In genomic region chr7:34184466-34184865, GRCh38 we compare ENCODE assay signal across 21 cellular contexts.
DNase-seq lines count a peak whose midpoint lies in the region; ATAC-seq, FAIRE-seq and TF ChIP-seq lines count a peak whose summit lies in the region.
"Had no signal": no experiment of that assay in that cellular context is flagged by ENCODE, and none has a peak within 500 bp of the region (broad histone marks: within the 10 kb centered on the region; RNA-seq: fewer than 3 reads in every experiment).

No MANE protein-coding gene starts in this region.

- no peak overlapping the region for H3K23ac ChIP-seq in IMR-90 (ENCODE audit: low read depth, low read length)
- H3K23ac ChIP-seq in mesendoderm (ENCODE audit: low read length) = no peak overlapping the region

- no peaks in the 10 kb centered on the region for H3K79me2 ChIP-seq in mesendoderm (ENCODE audit: control insufficient read depth, insufficient read depth, low read length)

- no peak overlapping the region for H2AK5ac ChIP-seq in IMR-90 (ENCODE audit: low read depth, low read length)
- H2AK5ac ChIP-seq in mesendoderm (ENCODE audit: low read length) = no peak overlapping the region

- no peak overlapping the region for H2BK5ac ChIP-seq in IMR-90 (ENCODE audit: low read depth, low read length, poor library complexity, severe bottlenecking)
- H2BK5ac ChIP-seq in mesendoderm (ENCODE audit: low read length) = no peak overlapping the region

- H4K91ac ChIP-seq in IMR-90 (ENCODE audit: insufficient read depth, low read depth, low read length) = no peak overlapping the region

- intact Hi-C loops in IMR-90 (cut with micrococcal nuclease) = no loop called here

- POLR2A ChIA-PET in IMR-90 (lab: Charles Lee; ENCODE audit: unreplicated experiment) = no interaction called here

- H2AFZ ChIP-seq in IMR-90 (replicated peaks; ENCODE audit: low read length, poor library complexity) = no peak overlapping the region

- TF ChIP-seq RAD21 in IMR-90 (IDR thresholded peaks at IDR 0.05; ENCODE audit: low read length) = no peak

- H2BK120ac ChIP-seq in IMR-90 (ENCODE audit: low read depth, low read length) = no peak overlapping the region
- H2BK120ac ChIP-seq in mesendoderm (ENCODE audit: low read depth, low read length) = no peak overlapping the region

- no peak overlapping the region for H3K14ac ChIP-seq in IMR-90 (replicated peaks; ENCODE audit: low read depth, low read length)

- ATAC-seq in IMR-90 (ENCODE audit: low read depth) = peak; percentile 75
- ATAC-seq: GM12878; naive thymus-derived CD8-positive, alpha-beta T cell had no signal

- H4K5ac ChIP-seq in IMR-90 (ENCODE audit: low read depth, low read length) (no peak overlapping the region), mesendoderm (ENCODE audit: low read length) (no peak overlapping the region)

- FAIRE-seq in bronchial epithelial cell (lab: Jason Lieb, UNC) = no peak
- FAIRE-seq: GM12878 had no signal

- H4K20me1 ChIP-seq in IMR-90 (ENCODE audit: insufficient read depth, low read length) = no peaks in the 10 kb centered on the region

- no peak overlapping the region for H3K56ac ChIP-seq in IMR-90 (ENCODE audit: extremely low read depth, insufficient read depth, low read length)
- H3K56ac ChIP-seq in mesendoderm (ENCODE audit: low read length) = no peak overlapping the region

- H3K4me1 ChIP-seq in IMR-90 (ENCODE audit: control insufficient read depth, insufficient read depth, low read length) (peaks cover 3% of the 10 kb centered on the region; the same call in 1 of the 2 replicates), mesendoderm (ENCODE audit: control insufficient read depth, low read depth, low read length) (peaks cover 7% of the 10 kb centered on the region)
- H3K4me1 ChIP-seq: ascending aorta, colonic mucosa, transverse colon had no signal

- TF ChIP-seq CTCF in IMR-90 (conservative IDR thresholded peaks at IDR 0.05; ENCODE audit: low read depth, low read length) = 0 out of 2 replicates have a peak, but pooled peaks have one; percentile 14
- no peak for TF ChIP-seq CTCF in bronchial epithelial cell (IDR thresholded peaks at IDR 0.05; ENCODE audit: insufficient read depth, low read length, severe bottlenecking)

- no peaks in the 10 kb centered on the region for H3K79me1 ChIP-seq in IMR-90 (ENCODE audit: low read depth in 1 of 2, low read length in 2 of 2)
- H3K79me1 ChIP-seq in mesendoderm (ENCODE audit: low read length) = no peaks in the 10 kb centered on the region

- H2BK15ac ChIP-seq in IMR-90 (ENCODE audit: low read depth, low read length) = no peak overlapping the region
- no peak overlapping the region for H2BK15ac ChIP-seq in mesendoderm (replicated peaks; ENCODE audit: low read depth)

- H3K4ac ChIP-seq in IMR-90 (ENCODE audit: low read depth, low read length) (no peak overlapping the region), mesendoderm (ENCODE audit: low read depth, low read length) (no peak overlapping the region)

- no peaks in the 10 kb centered on the region for H3K9me3 ChIP-seq in IMR-90 (ENCODE audit: control insufficient read depth, insufficient read depth, low read length)
- H3K9me3 ChIP-seq: ascending aorta, colonic mucosa, transverse colon had no signal

- TF ChIP-seq POLR2A in IMR-90 (IDR thresholded peaks at IDR 0.05; ENCODE audit: low read depth, low read length) = no peak

- H3K4me3 ChIP-seq in IMR-90 (ENCODE audit: insufficient read depth, low read depth, low read length) (no peak overlapping the region), bronchial epithelial cell (ENCODE audit: low read depth, low read length) (no peak overlapping the region), mesendoderm (ENCODE audit: low read length) (no peak overlapping the region)
- H3K4me3 ChIP-seq: ascending aorta, colonic mucosa, GM12878, transverse colon had no signal

- H3K27ac ChIP-seq in IMR-90 (ENCODE audit: insufficient read depth, low read length) (no peak overlapping the region), mesendoderm (ENCODE audit: low read depth, low read length) (no peak overlapping the region)
- H3K27ac ChIP-seq: ascending aorta, colonic mucosa, transverse colon had no signal

- no peak overlapping the region for H2AK9ac ChIP-seq in IMR-90 (replicated peaks; ENCODE audit: low read depth, low read length, poor library complexity)

- H4K8ac ChIP-seq in IMR-90 (ENCODE audit: low read depth in 2 of 2, low read length in 2 of 2) (no peak overlapping the region), mesendoderm (ENCODE audit: low read depth, low read length) (no peak overlapping the region)

- CTCF ChIA-PET in IMR-90 (lab: Yijun Ruan, JAX) = interaction anchor here (0.5 kb wide), 1 partner anchor 743 kb away, joined by 5 read pairs; no protein-coding TSS in a partner anchor

- H3K27me3 ChIP-seq in IMR-90 (ENCODE audit: control insufficient read depth, insufficient read depth, low read length) (no peaks in the 10 kb centered on the region; the same call in 1 of the 2 replicates), bronchial epithelial cell (ENCODE audit: control insufficient read depth, insufficient read depth, low read length) (no peaks in the 10 kb centered on the region), mesendoderm (ENCODE audit: insufficient read depth, low read length, poor library complexity) (no peaks in the 10 kb centered on the region)
- H3K27me3 ChIP-seq: ascending aorta, colonic mucosa, transverse colon had no signal

- H3K36me3 ChIP-seq in IMR-90 (ENCODE audit: control insufficient read depth, insufficient read depth, low read length) (no peaks in the 10 kb centered on the region), bronchial epithelial cell (ENCODE audit: control insufficient read depth, insufficient read depth, low read length) (no peaks in the 10 kb centered on the region), mesendoderm (ENCODE audit: control insufficient read depth, insufficient read depth, low read length) (no peaks in the 10 kb centered on the region)
- H3K36me3 ChIP-seq: ascending aorta, colonic mucosa, transverse colon had no signal

- H2BK20ac ChIP-seq in IMR-90 (ENCODE audit: low read depth, low read length) = no peak overlapping the region

- H3K9ac ChIP-seq in IMR-90 (ENCODE audit: low read depth, low read length) = no peak overlapping the region
- H3K9ac ChIP-seq in mesendoderm (ENCODE audit: low read length) = no peak overlapping the region

- no CpG with 5 or more reads among the region's 1 CpG for WGBS in IMR-90 (ENCODE audit: extremely low coverage in 2 of 2, insufficient read length in 1 of 2), 2 experiments
- WGBS in mesendoderm (ENCODE audit: extremely low coverage, insufficient coverage, low lambda C conversion rate) = no CpG with 5 or more reads among the region's 1 CpG

- peak; percentile 32 for DNase-seq in EH (ENCODE audit: low read depth)
- DNase-seq in IMR-90 = peak; percentile 53
- DNase-seq in bronchial epithelial cell (ENCODE audit: low read depth) = peak; percentile 56
- DNase-seq in mesendoderm = peak; percentile 67
- no peak for DNase-seq in NCI-H187 (lab: John Stamatoyannopoulos, UW)
- no peak for DNase-seq in NCI-H146 (lab: John Stamatoyannopoulos, UW)
- no peak for DNase-seq in Ammon's horn (ENCODE audit: low spot score)
- DNase-seq: activated CD4-positive, alpha-beta T cell treated with anti-CD3 and anti-CD28 coated beads, Interleukin-2, amount 50 U/mL, for 48 hours; activated naive CD4-positive, alpha-beta T cell; activated T-cell treated with anti-CD3 and anti-CD28 coated beads, Interleukin-2, amount 50 U/mL, for 1 hour; colonic mucosa; GDM1; hypothalamus; KG1; naive thymus-derived CD8-positive, alpha-beta T cell; NCI-H1092 treated with DMSO at 0.1 percent for 48 hours; NCI-H524 treated with DMSO at 0.1 percent for 48 hours; stimulated activated CD4-positive, alpha-beta T cell treated with anti-CD3 and anti-CD28 coated beads, Interleukin-2, amount 100 ng/mL, for 24 hours; transverse colon had no signal

- no peaks in the 10 kb centered on the region; the same call in 1 of the 2 replicates for H3K9me1 ChIP-seq in IMR-90 (ENCODE audit: insufficient read depth, low read length)

- H3K4me2 ChIP-seq in IMR-90 (ENCODE audit: low read depth, low read length) (no peak overlapping the region), mesendoderm (ENCODE audit: low read length) (no peak overlapping the region)

- BruUV-seq in IMR-90 (replicated peaks; lab: Mats Ljungman, UMichigan) = no TSS peak

- in situ Hi-C loops in IMR-90 (cut with MboI; ENCODE audit: low sequenced_read_pairs) = no loop called here

- dilution Hi-C loops in IMR-90 (cut with HindIII; ENCODE audit: low sequenced_read_pairs, unreplicated experiment) = no loop called here

- H3K18ac ChIP-seq in IMR-90 (ENCODE audit: low read depth, low read length) = no peak overlapping the region
- no peak overlapping the region for H3K18ac ChIP-seq in mesendoderm (ENCODE audit: low read length)

TF ChIP-seq in IMR-90, 13 proteins besides CTCF, POLR2A, EP300 and RAD21 (continues in another document):
- TF ChIP-seq FOS (IDR thresholded peaks at IDR 0.05; ENCODE audit: low read depth, low read length) (no peak), SMC3 (IDR thresholded peaks at IDR 0.05; ENCODE audit: low read depth, low read length) (no peak), ELK1 (IDR thresholded peaks at IDR 0.05; ENCODE audit: borderline replicate concordance, low read depth, low read length) (no peak), BHLHE40 (IDR thresholded peaks at IDR 0.05; ENCODE audit: low read depth, low read length) (no peak), MAZ (IDR thresholded peaks at IDR 0.05; ENCODE audit: borderline replicate concordance, low read depth, low read length) (no peak), NFE2L2 (IDR thresholded peaks at IDR 0.05; ENCODE audit: low read depth, low read length) (no peak), CEBPB (IDR thresholded peaks at IDR 0.05; ENCODE audit: low read depth, low read length) (no peak), CHD1 (IDR thresholded peaks at IDR 0.05; ENCODE audit: low read depth, low read length) (no peak), RFX5 (IDR thresholded peaks at IDR 0.05; ENCODE audit: low read depth, low read length) (no peak), MXI1 (IDR thresholded peaks at IDR 0.05; ENCODE audit: borderline replicate concordance, low read depth, low read length) (no peak)

Comparison
In these comparisons a context has a peak if more than half of its experiments do, and no peak if none do; other contexts are left out.
1. DNase-seq: peak in EH (single experiment), IMR-90 (single experiment), bronchial epithelial cell (single experiment) and mesendoderm (single experiment); none in NCI-H187 (0 of 2), NCI-H146 (single experiment) and Ammon's horn (single experiment).